In genomic region chr17:81512560-81512983, GRCh38 we compare ENCODE assay signal across 8 cellular contexts. TPM values are rescaled to one million over a fixed set of nuclear protein-coding genes. Genes with fewer than 3 reads are reported as not detected.
DNase-seq lines count a peak whose midpoint lies in the region; ATAC-seq, FAIRE-seq and TF ChIP-seq lines count a peak whose summit lies in the region.

Gene ACTG1, minus strand, starts transcription at chr17:81512799. Its CDS starts 445 bp downstream, at chr17:81512354.

- POLR2A ChIA-PET in OCI-LY7 (lab: Charles Lee) (interaction anchor here (0.9 to 1.1 kb wide), 2 partner anchors 28 to 40 kb away, joined by 3 read pairs; partner anchors contain the start of gene FAAP100), endothelial cell of umbilical vein (lab: Charles Lee) (interaction anchor here (0.6 to 1.9 kb wide), 11 partner anchors 9 to 381 kb away, joined by 3 to 10 read pairs (median 3); partner anchors contain the start of gene BAHCC1)

- CTCF ChIA-PET in OCI-LY7 (lab: Charles Lee; ENCODE audit: unreplicated experiment) (no interaction called here), endothelial cell of umbilical vein (lab: Charles Lee) (interaction anchor here (0.6 to 2.4 kb wide), 5 partner anchors 13 to 257 kb away, joined by 3 to 11 read pairs (median 3); no protein-coding TSS in a partner anchor)

- peak; percentile 98 for DNase-seq in OCI-LY7 (ENCODE audit: low spot score)
- peak; percentile 89 for DNase-seq in activated T-cell treated with anti-CD3 and anti-CD28 coated beads for 1 hour (ENCODE audit: low read depth)
- peak; percentile 88 for DNase-seq in endothelial cell of umbilical vein (ENCODE audit: low read depth, low spot score)
- peak; percentile 85 for DNase-seq in middle frontal gyrus (ENCODE audit: extremely low spot score, low spot score)
- peak; percentile 86 to 89 for DNase-seq in stimulated activated CD8-positive, alpha-beta memory T cell treated with anti-CD3 and anti-CD28 coated beads, Interleukin-15, amount 100 ng/mL, for 48 hours (ENCODE audit: low read depth in 2 of 2)

- H3K9me1 ChIP-seq in endothelial cell of umbilical vein (replicated peaks; ENCODE audit: control insufficient read depth, extremely low read depth, insufficient read depth, low read length): no peaks in the 10 kb centered on the region

- peaks cover 39% of the 10 kb centered on the region for H3K36me3 ChIP-seq in HUES64 (ENCODE audit: insufficient read depth, low read length)
- peaks cover 42% of the 10 kb centered on the region for H3K36me3 ChIP-seq in OCI-LY7 (ENCODE audit: insufficient read depth, low read length)
- H3K36me3 ChIP-seq in endothelial cell of umbilical vein (ENCODE audit: control insufficient read depth in 2 of 2, extremely low read depth in 1 of 2, insufficient read depth in 2 of 2, low read length in 2 of 2): peaks cover 15 to 24% of the 10 kb centered on the region in 2 experiments

- TF ChIP-seq CTCF in C4-2B (conservative IDR thresholded peaks at IDR 0.05) (no peak), OCI-LY7 (conservative IDR thresholded peaks at IDR 0.05; ENCODE audit: low read length) (no peak), endothelial cell of umbilical vein (IDR thresholded peaks at IDR 0.05; ENCODE audit: extremely low read depth in 1 of 2, insufficient read depth in 1 of 2, low read depth in 1 of 2, low read length in 2 of 2) (no peak)

- peaks cover 34% of the 10 kb centered on the region for H4K20me1 ChIP-seq in OCI-LY7 (ENCODE audit: insufficient read depth, low read length)
- peaks cover 2% of the 10 kb centered on the region for H4K20me1 ChIP-seq in endothelial cell of umbilical vein (replicated peaks; ENCODE audit: control insufficient read depth, extremely low read depth, insufficient read depth, low read length)

- peak within 1 kb of the TSS; percentile 94 for H3K27ac ChIP-seq in C4-2B
- peak within 1 kb of the TSS; percentile 99 for H3K27ac ChIP-seq in HUES64 (ENCODE audit: low read depth, low read length)
- peak within 1 kb of the TSS; percentile 89 for H3K27ac ChIP-seq in OCI-LY7 (ENCODE audit: low read depth, low read length, poor library complexity, severe bottlenecking)
- H3K27ac ChIP-seq in endothelial cell of umbilical vein (ENCODE audit: insufficient read depth, low read depth, low read length): peak within 1 kb of the TSS; percentile 60

- H3K9me2 ChIP-seq in OCI-LY7 (ENCODE audit: insufficient read depth, low read length): no peaks in the 10 kb centered on the region

- H3K79me2 ChIP-seq in OCI-LY7 (ENCODE audit: insufficient read depth, low read depth, low read length) (peaks cover 51% of the 10 kb centered on the region), endothelial cell of umbilical vein (ENCODE audit: control insufficient read depth, insufficient read depth, low read length) (peaks cover 61% of the 10 kb centered on the region)

- H3K4me2 ChIP-seq in OCI-LY7 (ENCODE audit: low read length) (peak within 1 kb of the TSS; percentile 97), endothelial cell of umbilical vein (ENCODE audit: insufficient read depth, low read length) (peak within 1 kb of the TSS; percentile 73)

- H3K9me3 ChIP-seq in HUES64 (ENCODE audit: insufficient read depth, low read depth, low read length): no peaks in the 10 kb centered on the region
- no peaks in the 10 kb centered on the region for H3K9me3 ChIP-seq in OCI-LY7 (ENCODE audit: low read length)
- H3K9me3 ChIP-seq in endothelial cell of umbilical vein (replicated peaks; ENCODE audit: control insufficient read depth, insufficient read depth, low read length): no peaks in the 10 kb centered on the region

- ATAC-seq in GM19438 (IDR thresholded peaks at IDR 0.05; ENCODE audit: low read depth, unreplicated experiment): peak; percentile 33

- dilution Hi-C loops in endothelial cell of umbilical vein (cut with MboI; ENCODE audit: extremely low pct_ligation_motif_present, low sequenced_read_pairs): no loop called here

- WGBS in HUES64: under 1% methylated on average over 60 of the region's 60 CpGs

- no peaks in the 10 kb centered on the region for H3K27me3 ChIP-seq in HUES64 (ENCODE audit: insufficient read depth, low read length)
- H3K27me3 ChIP-seq in endothelial cell of umbilical vein (ENCODE audit: control insufficient read depth in 2 of 2, insufficient read depth in 2 of 2, low read length in 2 of 2): no peaks in the 10 kb centered on the region

- intact Hi-C loops in OCI-LY7 (cut with micrococcal nuclease; ENCODE audit: unreplicated experiment): loop anchor here (5.0 to 10.0 kb wide), 2 partner anchors 118 to 585 kb away; partner anchors contain the start of genes BAHCC1 and FASN
- intact Hi-C loops in endothelial cell of umbilical vein (cut with micrococcal nuclease): loop anchor here (2.0 to 5.0 kb wide), 2 partner anchors 54 to 260 kb away; no protein-coding TSS in a partner anchor

- peak; percentile 89 for FAIRE-seq in endothelial cell of umbilical vein (lab: Jason Lieb, UNC)

- BruUV-seq in OCI-LY7 (replicated peaks; lab: Mats Ljungman, UMichigan): no TSS peak
- no TSS peak for BruUV-seq in endothelial cell of umbilical vein (replicated peaks; lab: Mats Ljungman, UMichigan)

- H2AFZ ChIP-seq in OCI-LY7 (ENCODE audit: low read length): peak within 1 kb of the TSS; percentile 11; the same call in 1 of the 2 replicates
- H2AFZ ChIP-seq in endothelial cell of umbilical vein (ENCODE audit: low read depth, low read length): no peak within 1 kb of the TSS

- H3K9ac ChIP-seq in HUES64 (ENCODE audit: low read depth, low read length) (peak within 1 kb of the TSS; percentile 98), endothelial cell of umbilical vein (replicated peaks; ENCODE audit: extremely low read depth, insufficient read depth, low read length) (peak within 1 kb of the TSS; percentile 81)

- H3K4me3 ChIP-seq in HUES64 (ENCODE audit: low read length) (peak within 1 kb of the TSS; percentile 98), OCI-LY7 (ENCODE audit: low read depth, low read length, poor library complexity, severe bottlenecking) (peak within 1 kb of the TSS; percentile 90), endothelial cell of umbilical vein (replicated peaks in 1 of 3; ENCODE audit: insufficient read depth in 1 of 3, low read depth in 1 of 3, low read length in 3 of 3) (peak within 1 kb of the TSS; percentile 42 to 93 (median 78))

- H3K4me1 ChIP-seq in HUES64 (ENCODE audit: insufficient read depth, low read length) (peaks cover 11% of the 10 kb centered on the region; the same call in 1 of the 2 replicates), OCI-LY7 (ENCODE audit: insufficient read depth, low read length, poor library complexity, severe bottlenecking) (peaks cover 56% of the 10 kb centered on the region), endothelial cell of umbilical vein (ENCODE audit: control insufficient read depth, extremely low read depth, insufficient read depth, low read length) (peaks cover 36% of the 10 kb centered on the region)

- peak; percentile 99 for TF ChIP-seq POLR2A in endothelial cell of umbilical vein (IDR thresholded peaks at IDR 0.05; ENCODE audit: low read depth, low read length)

TF ChIP-seq in endothelial cell of umbilical vein, 7 proteins besides CTCF, POLR2A, EP300 and RAD21:
- TF ChIP-seq GATA2 (IDR thresholded peaks at IDR 0.05; ENCODE audit: insufficient read depth, insufficient read length, low read depth, low read length) (no peak), MAX (IDR thresholded peaks at IDR 0.05; ENCODE audit: insufficient read depth, insufficient read length) (peak; percentile 35), FOS (IDR thresholded peaks at IDR 0.05; ENCODE audit: borderline replicate concordance, insufficient read depth, low read length) (no peak), JUN (IDR thresholded peaks at IDR 0.05; ENCODE audit: borderline replicate concordance, insufficient read depth, insufficient read length, low read depth) (no peak), EZH2 (IDR thresholded peaks at IDR 0.05; ENCODE audit: borderline replicate concordance, low read depth, low read length, severe bottlenecking) (no peak), POLR2AphosphoS5 (IDR thresholded peaks at IDR 0.05; ENCODE audit: insufficient read depth, low read depth, low read length) (peak; percentile 100), MYC (IDR thresholded peaks at IDR 0.05; ENCODE audit: low read depth, low read length) (no peak)

RNA-seq across cellular contexts. Expression of gene ACTG1, which starts in this region (rescaled TPM):
- polyA plus RNA-seq in HUES64 (2013, experiment 1 of 2): 2,066 TPM
- polyA plus RNA-seq in HUES64 (2013, experiment 2 of 2): 2,328 TPM
- total RNA-seq in OCI-LY7 (2014; rRNA removed; shearing (Covaris generic)): 2,245 and 2,707 TPM in 2 replicates
- total RNA-seq in OCI-LY7 (2022) (2,459 and 2,894 TPM in 2 replicates), endothelial cell of umbilical vein (6,127 and 6,180 TPM in 2 replicates)
- polyA plus RNA-seq in endothelial cell of umbilical vein: 7,850 and 10,663 TPM in 2 replicates
- 8,486 and 8,491 TPM in 2 replicates for polyA plus RNA-seq in endothelial cell of umbilical vein (2011; cell fraction: cytosol; rRNA removed)
- 3,539 and 4,015 TPM in 2 replicates for polyA plus RNA-seq in endothelial cell of umbilical vein (2011; cell fraction: nucleus; rRNA removed)
- polyA plus RNA-seq in endothelial cell of umbilical vein (2012): 6,029 and 7,831 TPM in 2 replicates
- 1,957 and 3,242 TPM in 2 replicates for polyA minus RNA-seq in endothelial cell of umbilical vein
- 776 TPM for polyA minus RNA-seq in endothelial cell of umbilical vein (2011; cell fraction: cytosol; rRNA and poly(A)+ RNA removed)
- polyA minus RNA-seq in endothelial cell of umbilical vein (2011; cell fraction: nucleus; rRNA and poly(A)+ RNA removed): 664 and 1,635 TPM in 2 replicates

Comparison
In these comparisons a context has a peak if more than half of its experiments do, and no peak if none do; other contexts are left out.
1. Peak in every context shown above with its lines: DNase-seq, ATAC-seq, H3K4me3 ChIP-seq and H3K27ac ChIP-seq.